22 cellular contexts compared by ENCODE assay signal in genomic region chrX:11781734-11782370, GRCh38. TPM values are rescaled to one million over a fixed set of nuclear protein-coding genes. Genes with fewer than 3 reads are reported as not detected.
DNase-seq lines count a peak whose midpoint lies in the region; ATAC-seq, FAIRE-seq and TF ChIP-seq lines count a peak whose summit lies in the region.
"Had no signal": no experiment of that assay in that cellular context is flagged by ENCODE, and none has a peak within 500 bp of the region (broad histone marks: within the 10 kb centered on the region; RNA-seq: fewer than 3 reads in every experiment).

No MANE protein-coding gene starts in this region.

- H3K9me3 Mint-ChIP-seq in astrocyte (ENCODE audit: unreplicated experiment): no peaks in the 10 kb centered on the region
- H3K9me3 Mint-ChIP-seq: CD8-positive, alpha-beta T cell; GM23338 had no signal

- intact Hi-C loops in HepG2 (cut with micrococcal nuclease; ENCODE audit: unreplicated experiment) (no loop called here), right lobe of liver (cut with DNase I) (no loop called here), left ventricle myocardium inferior (cut with micrococcal nuclease) (no loop called here)

- POLR2A ChIA-PET in HepG2 (lab: Yijun Ruan, JAX): no interaction called here

- TF ChIP-seq CTCF in HepG2 (CRISPR knock-in tag; IDR thresholded peaks at IDR 0.05): no peak
- TF ChIP-seq CTCF in right lobe of liver (IDR thresholded peaks at IDR 0.05): no peak
- no peak for TF ChIP-seq CTCF in astrocyte (IDR thresholded peaks at IDR 0.05; ENCODE audit: insufficient read depth, low read depth, low read length)
- TF ChIP-seq CTCF in osteoblast (IDR thresholded peaks at IDR 0.05; ENCODE audit: extremely low read depth, low read depth, low read length): no peak
- no peak for TF ChIP-seq CTCF in left ventricle myocardium inferior (IDR thresholded peaks at IDR 0.05; ENCODE audit: borderline replicate concordance)

- CTCF ChIA-PET in HepG2 (lab: Yijun Ruan, JAX; ENCODE audit: low intra/inter-chr PET ratio, low total read pairs): no interaction called here

- H3K4me3 Mint-ChIP-seq in astrocyte (ENCODE audit: unreplicated experiment): no peak overlapping the region
- H3K4me3 Mint-ChIP-seq: CD8-positive, alpha-beta T cell; GM23338 had no signal

- H3K36me3 Mint-ChIP-seq in astrocyte (ENCODE audit: low read depth, unreplicated experiment): no peaks in the 10 kb centered on the region

- H3K36me3 ChIP-seq in HepG2 (replicated peaks in 1 of 2; ENCODE audit: control insufficient read depth in 1 of 2, insufficient read depth in 2 of 2, low read length in 2 of 2) (no peaks in the 10 kb centered on the region), right lobe of liver (no peaks in the 10 kb centered on the region), astrocyte (ENCODE audit: insufficient read depth, low read length) (no peaks in the 10 kb centered on the region), osteoblast (ENCODE audit: insufficient read depth, low read length) (no peaks in the 10 kb centered on the region), left ventricle myocardium inferior (no peaks in the 10 kb centered on the region)

- TF ChIP-seq EP300 in HepG2 (IDR thresholded peaks at IDR 0.05; ENCODE audit: low read depth in 2 of 2, low read length in 2 of 2) (no peak), HepG2 (CRISPR knock-in tag; IDR thresholded peaks at IDR 0.05; ENCODE audit: borderline replicate concordance) (no peak)

- H3K4me2 ChIP-seq in HepG2 (ENCODE audit: low read depth, low read length): no peak overlapping the region
- no peak overlapping the region for H3K4me2 ChIP-seq in astrocyte (ENCODE audit: low read length)
- no peak overlapping the region for H3K4me2 ChIP-seq in osteoblast (ENCODE audit: insufficient read depth, low read length)
- H3K4me2 ChIP-seq: GM23338 had no signal

- no peak overlapping the region for H2AFZ ChIP-seq in HepG2 (ENCODE audit: low read length)
- no peak overlapping the region for H2AFZ ChIP-seq in astrocyte (ENCODE audit: low read depth, low read length)
- no peak overlapping the region for H2AFZ ChIP-seq in osteoblast (ENCODE audit: low read length)
- H2AFZ ChIP-seq: GM23338 had no signal

- 21% methylated on average over 2 of the region's 3 CpGs for WGBS in HepG2 (ENCODE audit: low lambda C conversion rate)
- 67% methylated on average over 1 of the region's 3 CpGs for WGBS in right lobe of liver (ENCODE audit: insufficient coverage, low coverage, low lambda C conversion rate, missing lambda C conversion rate)

- H3K9ac ChIP-seq in HepG2 (ENCODE audit: insufficient read depth, low read depth, low read length) (no peak overlapping the region), astrocyte (ENCODE audit: low read length) (no peak overlapping the region)

- H3K4me1 Mint-ChIP-seq in astrocyte (ENCODE audit: low read depth, unreplicated experiment): peaks cover 7% of the 10 kb centered on the region
- H3K4me1 Mint-ChIP-seq: GM23338 had no signal

- H3K27me3 ChIP-seq in HepG2 (ENCODE audit: control insufficient read depth in 1 of 2, insufficient read depth in 2 of 2, low read length in 2 of 2) (no peaks in the 10 kb centered on the region), right lobe of liver (no peaks in the 10 kb centered on the region), astrocyte (ENCODE audit: insufficient read depth, low read length) (no peaks in the 10 kb centered on the region), osteoblast (ENCODE audit: insufficient read depth, low read length) (no peaks in the 10 kb centered on the region), left ventricle myocardium inferior (ENCODE audit: low read depth) (no peaks in the 10 kb centered on the region)

- H3K9me3 ChIP-seq in HepG2 (ENCODE audit: low read length) (no peaks in the 10 kb centered on the region), right lobe of liver (no peaks in the 10 kb centered on the region), astrocyte (ENCODE audit: insufficient read depth, low read depth, low read length) (no peaks in the 10 kb centered on the region), osteoblast (ENCODE audit: low read depth, low read length) (no peaks in the 10 kb centered on the region), left ventricle myocardium inferior (replicated peaks) (no peaks in the 10 kb centered on the region)

- H3K4me1 ChIP-seq in HepG2 (ENCODE audit: insufficient read depth, low read length): no peaks in the 10 kb centered on the region
- no peaks in the 10 kb centered on the region for H3K4me1 ChIP-seq in right lobe of liver
- no peaks in the 10 kb centered on the region for H3K4me1 ChIP-seq in astrocyte (ENCODE audit: insufficient read depth, low read length)
- no peaks in the 10 kb centered on the region for H3K4me1 ChIP-seq in osteoblast (ENCODE audit: insufficient read depth, low read length)
- H3K4me1 ChIP-seq in left ventricle myocardium inferior: no peaks in the 10 kb centered on the region

- TF ChIP-seq RAD21 in HepG2 (CRISPR knock-in tag; IDR thresholded peaks at IDR 0.05): no peak

- no TSS peak for BruUV-seq in HepG2 (replicated peaks; lab: Mats Ljungman, UMichigan)

- no peak overlapping the region for H3K27ac Mint-ChIP-seq in astrocyte (ENCODE audit: unreplicated experiment)
- H3K27ac Mint-ChIP-seq: CD8-positive, alpha-beta T cell; GM23338 had no signal

- FAIRE-seq in HepG2 (lab: Jason Lieb, UNC) (no peak), astrocyte (lab: Jason Lieb, UNC) (peak; percentile 41), H54 (lab: Jason Lieb, UNC) (no peak)
- FAIRE-seq: A204.1 had no signal

- no peak overlapping the region for H3K27ac ChIP-seq in HepG2 (ENCODE audit: extremely low read length, insufficient read depth, low read length)
- H3K27ac ChIP-seq in right lobe of liver: no peak overlapping the region
- no peak overlapping the region for H3K27ac ChIP-seq in astrocyte (ENCODE audit: low read depth, low read length)
- no peak overlapping the region for H3K27ac ChIP-seq in osteoblast (ENCODE audit: low read depth, low read length)
- H3K27ac ChIP-seq in left ventricle myocardium inferior (replicated peaks): no peak overlapping the region

- no peaks in the 10 kb centered on the region for H4K20me1 ChIP-seq in HepG2 (ENCODE audit: insufficient read depth, low read length)
- H4K20me1 ChIP-seq in astrocyte (ENCODE audit: insufficient read depth, low read length): no peaks in the 10 kb centered on the region
- H4K20me1 ChIP-seq in osteoblast (ENCODE audit: insufficient read depth, low read length): no peaks in the 10 kb centered on the region

- H3K79me2 ChIP-seq in HepG2 (ENCODE audit: insufficient read depth, low read length): no peaks in the 10 kb centered on the region
- no peaks in the 10 kb centered on the region for H3K79me2 ChIP-seq in astrocyte (ENCODE audit: insufficient read depth, low read length)
- H3K79me2 ChIP-seq in osteoblast (ENCODE audit: insufficient read depth, low read length): no peaks in the 10 kb centered on the region

- DNase-seq in HepG2 (ENCODE audit: low spot score) (no peak), right lobe of liver (no peak), M059J (ENCODE audit: low read depth) (peak; percentile 13), astrocyte (ENCODE audit: low read depth) (no peak), osteoblast (ENCODE audit: insufficient read length, low spot score, missing footprints) (peak; percentile 58), activated T-cell treated with anti-CD3 and anti-CD28 coated beads for 4 hours (no peak), H54 (ENCODE audit: insufficient read length, low spot score) (no peak), left ventricle myocardium inferior (no peak)
- DNase-seq: Calu3; CD8-positive, alpha-beta T cell; DMS79; NCI-H1436; NCI-H2029 treated with DMSO at 0.1 percent for 48 hours; NCI-H2171; NCI-H526; RPMI8226; SHP77 treated with DMSO at 0.1 percent for 48 hours; T-helper 1 cell had no signal

- H3K27me3 Mint-ChIP-seq in astrocyte (ENCODE audit: low read depth, unreplicated experiment): no peaks in the 10 kb centered on the region

- ATAC-seq in HepG2: 0 out of 3 replicates have a peak, but pooled peaks have one; percentile 32
- ATAC-seq in right lobe of liver: no peak
- ATAC-seq: CD8-positive, alpha-beta T cell; GM23338; HCT116; SK-N-SH treated with all-trans-retinoic acid at 6 μM for 48 hours had no signal

- TF ChIP-seq POLR2A in HepG2 (IDR thresholded peaks at IDR 0.05; ENCODE audit: insufficient read depth in 1 of 2, low read depth in 2 of 2, low read length in 2 of 2): no peak
- no peak for TF ChIP-seq POLR2A in right lobe of liver (IDR thresholded peaks at IDR 0.05)
- TF ChIP-seq POLR2A in H54 (IDR thresholded peaks at IDR 0.05; ENCODE audit: low read depth, low read length): no peak

- H3K4me3 ChIP-seq in HepG2 (replicated peaks in 1 of 3; ENCODE audit: insufficient read depth in 1 of 3, low read depth in 2 of 3, low read length in 3 of 3): no peak overlapping the region
- no peak overlapping the region for H3K4me3 ChIP-seq in right lobe of liver
- no peak overlapping the region for H3K4me3 ChIP-seq in astrocyte (ENCODE audit: insufficient read depth, low read depth, low read length)
- no peak overlapping the region for H3K4me3 ChIP-seq in osteoblast (ENCODE audit: insufficient read depth, low read length)
- no peak overlapping the region for H3K4me3 ChIP-seq in left ventricle myocardium inferior
- H3K4me3 ChIP-seq: GM23338 had no signal

- in situ Hi-C loops in HepG2 (cut with HindIII; ENCODE audit: extremely low pct_ligation_motif_present, low pct_unique_long_range_greater_than_20kb): no loop called here

RNA-seq across cellular contexts. Expression of gene MSL3, which starts 23.8 kb away (rescaled TPM):
- total RNA-seq in HepG2 (2016; rRNA removed; fragmentation: Illumina TruSeq; extraction: Trizol): 7.6 and 9.8 TPM in 2 replicates
- total RNA-seq in HepG2 (2016; cell fraction: cytosol; rRNA removed; fragmentation: Illumina TruSeq; extraction: Trizol; ENCODE audit: low read depth): 3.9 and 5.2 TPM in 2 replicates
- total RNA-seq in HepG2 (2016; cell fraction: insoluble cytoplasmic fraction; rRNA removed; fragmentation: Illumina TruSeq; extraction: Trizol): 7.5 and 9.8 TPM in 2 replicates
- 6.6 and 7.4 TPM in 2 replicates for total RNA-seq in HepG2 (2016; cell fraction: membrane; rRNA removed; fragmentation: Illumina TruSeq; extraction: Trizol)
- 9.3 and 9.9 TPM in 2 replicates for total RNA-seq in HepG2 (2016; cell fraction: nucleus; rRNA removed; fragmentation: Illumina TruSeq; extraction: Trizol)
- 10.1 and 10.2 TPM in 2 replicates for polyA plus RNA-seq in HepG2 (2011; rRNA removed)
- 5.1 and 5.4 TPM in 2 replicates for polyA plus RNA-seq in HepG2 (2011; cell fraction: cytosol; rRNA removed)
- polyA plus RNA-seq in HepG2 (2011; cell fraction: nucleus; rRNA removed): 24.6 and 26.6 TPM in 2 replicates
- 5.7 and 8.3 TPM in 2 replicates for polyA plus RNA-seq in HepG2 (2012)
- 2.9 and 3.3 TPM in 2 replicates for polyA plus RNA-seq in HepG2 (2016; cell fraction: cytosol; fragmentation: Illumina TruSeq; extraction: Trizol; ENCODE audit: low read depth)
- 10.2 and 10.9 TPM in 2 replicates for polyA plus RNA-seq in HepG2 (2016; cell fraction: insoluble cytoplasmic fraction; fragmentation: Illumina TruSeq; extraction: Trizol; ENCODE audit: low read depth)
- 5.2 and 5.8 TPM in 2 replicates for polyA plus RNA-seq in HepG2 (2016; cell fraction: membrane; fragmentation: Illumina TruSeq; extraction: Trizol; ENCODE audit: low read depth)
- 13.5 and 15.1 TPM in 2 replicates for polyA plus RNA-seq in HepG2 (2016; cell fraction: nucleus; fragmentation: Illumina TruSeq; extraction: Trizol; ENCODE audit: insufficient read depth, low read depth)
- polyA minus RNA-seq in HepG2 (2011; rRNA and poly(A)+ RNA removed; ENCODE audit: low replicate concordance): 6.1 and 39.9 TPM in 2 replicates
- 4.6 and 4.7 TPM in 2 replicates for polyA minus RNA-seq in HepG2 (2011; cell fraction: cytosol; rRNA and poly(A)+ RNA removed)
- 12.5 and 16.4 TPM in 2 replicates for polyA minus RNA-seq in HepG2 (2011; cell fraction: nucleus; rRNA and poly(A)+ RNA removed)
- total RNA-seq in right lobe of liver: 10 to 100 TPM in 4 of 6 experiments, 1 to 10 TPM in 2; 6.4 to 15.7 (median 12.0) TPM
- total RNA-seq in M059J (2014; rRNA removed; shearing (Covaris generic)): 33.0 and 39.0 TPM in 2 replicates
- 24.8 and 29.2 TPM in 2 replicates for total RNA-seq in astrocyte
- total RNA-seq in osteoblast: 24.5 and 26.4 TPM in 2 replicates
- total RNA-seq in left ventricle myocardium inferior: 11.2 TPM

Comparison
In these comparisons a context has a peak if more than half of its experiments do, and no peak if none do; other contexts are left out.
1. DNase-seq: peak in M059J (single experiment) and osteoblast (single experiment); none in HepG2 (single experiment), right lobe of liver (0 of 3), astrocyte (single experiment), activated T-cell treated with anti-CD3 and anti-CD28 coated beads for 4 hours (single experiment), H54 (single experiment) and left ventricle myocardium inferior (single experiment).